ENCODE assay signal across 8 cellular contexts in the genomic region with DNA sequence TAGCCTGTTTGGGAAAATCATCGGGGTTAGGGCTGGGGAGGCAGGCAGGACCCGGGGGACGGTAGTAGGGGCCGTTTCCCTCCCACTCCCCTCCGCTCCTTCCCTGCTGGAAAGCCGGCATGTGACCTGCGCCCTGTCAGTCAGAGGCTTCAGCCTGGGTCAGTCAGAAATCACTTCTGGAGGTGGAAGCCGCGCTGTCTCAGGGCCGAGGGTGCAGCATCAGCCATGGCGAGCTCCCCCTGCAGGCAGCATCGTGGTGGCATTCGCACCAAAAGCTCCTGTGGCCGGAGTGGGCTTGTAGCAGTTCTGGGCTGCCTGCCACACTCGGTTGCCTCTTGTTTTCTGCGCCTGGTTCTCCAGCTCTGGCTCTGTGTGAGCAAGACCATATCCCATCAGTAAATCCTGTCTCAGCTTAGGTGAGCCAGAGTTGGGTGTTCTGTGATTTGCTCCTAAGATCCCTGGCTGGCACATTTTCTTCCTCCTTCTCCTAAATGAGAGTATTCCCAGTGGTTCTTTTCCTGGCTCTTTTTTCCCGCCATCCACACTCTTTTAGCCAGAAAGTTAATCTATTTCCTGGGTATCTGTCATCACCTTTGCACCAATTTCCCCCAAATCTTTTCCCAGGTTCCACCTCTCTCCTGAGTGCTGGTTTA. TPM values are rescaled to one million over a fixed set of nuclear protein-coding genes. Genes with fewer than 3 reads are reported as not detected.
A peak's percentile ranks its signal among the peaks of the same experiment; 100 is the strongest.
DNase-seq lines count a peak whose midpoint lies in the region; ATAC-seq, FAIRE-seq and TF ChIP-seq lines count a peak whose summit lies in the region.

No MANE protein-coding gene starts in this region.

- intact Hi-C loops in K562 (cut with micrococcal nuclease) = no loop called here

- TF ChIP-seq EP300 in K562 (IDR thresholded peaks at IDR 0.05; ENCODE audit: low read length) = no peak

- TF ChIP-seq CTCF in HL-60 (IDR thresholded peaks at IDR 0.05; ENCODE audit: insufficient read depth, low read length) (peak; percentile 87), K562 (IDR thresholded peaks at IDR 0.05 in 2 of 3, conservative IDR thresholded peaks at IDR 0.05 in 1 of 3; ENCODE audit: insufficient read depth in 2 of 3, low read depth in 1 of 3, low read length in 3 of 3) (peak; percentile 77 to 86 (median 77))

- H3K9ac ChIP-seq in K562 (ENCODE audit: insufficient read depth in 1 of 2, low read depth in 2 of 2, low read length in 2 of 2) = no peak overlapping the region

- no peaks in the 10 kb centered on the region for H4K20me1 ChIP-seq in K562 (replicated peaks; ENCODE audit: control insufficient read depth, insufficient read depth, low read length)

- peak overlapping the region; percentile 29; the same call in 1 of the 2 replicates for H2AFZ ChIP-seq in K562 (ENCODE audit: low read depth, low read length)

- BruUV-seq in K562 (replicated peaks; lab: Mats Ljungman, UMichigan) = no TSS peak

- H3K9me1 ChIP-seq in K562 (ENCODE audit: control insufficient read depth, insufficient read depth, low read length) = no peaks in the 10 kb centered on the region

- in situ Hi-C loops in K562 (cut with MboI) = no loop called here

- DNase-seq in DMS53 treated with DMSO at 0.1 percent for 48 hours (lab: John Stamatoyannopoulos, UW; ENCODE audit: unreplicated experiment) = peak; percentile 85
- peak in 1 of 2 experiments; percentile 82 for DNase-seq in HL-60 (ENCODE audit: low read depth in 1 of 2, low spot score in 1 of 2)
- DNase-seq in T-helper 22 cell (ENCODE audit: low read depth) = peak; percentile 30
- peak; percentile 48 to 73 (median 56) for DNase-seq in K562 (ENCODE audit: extremely low read depth in 1 of 4, low spot score in 3 of 4)
- peak; percentile 95 for DNase-seq in islet precursor cell
- peak; percentile 81 for DNase-seq in stimulated activated CD4-positive, alpha-beta T cell treated with anti-CD3 and anti-CD28 coated beads, Interleukin-4, amount 100 ng/mL, for 24 hours
- DNase-seq in NCI-H524 (lab: John Stamatoyannopoulos, UW) = no peak

- no peaks in the 10 kb centered on the region for H3K27me3 ChIP-seq in HL-60 (ENCODE audit: insufficient read depth, poor library complexity, severe bottlenecking)
- peaks cover 0 to 3% of the 10 kb centered on the region in 2 experiments; a peak in 3 of 5 replicates for H3K27me3 ChIP-seq in K562 (ENCODE audit: control insufficient read depth in 2 of 2, insufficient read depth in 2 of 2, low read length in 2 of 2)

- H3K4me3 ChIP-seq in HL-60 (replicated peaks; ENCODE audit: insufficient read depth, low read length) = no peak overlapping the region
- no peak overlapping the region for H3K4me3 ChIP-seq in K562

- CTCF ChIA-PET in K562 (lab: Yijun Ruan, JAX; ENCODE audit: low intra/inter-chr PET ratio) = no interaction called here

- H3K4me2 ChIP-seq in K562 (ENCODE audit: insufficient read depth, low read length) = no peak overlapping the region

- H3K27ac ChIP-seq in HL-60 (replicated peaks) = no peak overlapping the region
- H3K27ac ChIP-seq in K562 (ENCODE audit: extremely low read depth, low read depth, low read length) = no peak overlapping the region

- POLR2A ChIA-PET in K562 (lab: Yijun Ruan, JAX) = interaction anchor here (0.6 kb wide), 1 partner anchor 1303 kb away, joined by 3 read pairs; no protein-coding TSS in a partner anchor

- WGBS in K562 (ENCODE audit: insufficient coverage, low coverage, missing lambda C conversion rate) = 1% methylated on average over 17 of the region's 17 CpGs

- no peaks in the 10 kb centered on the region for H3K9me3 ChIP-seq in K562 (replicated peaks; ENCODE audit: control insufficient read depth, insufficient read depth, low read depth, low read length)

- H3K79me2 ChIP-seq in K562 (ENCODE audit: control insufficient read depth, insufficient read depth, low read length) = no peaks in the 10 kb centered on the region

- TF ChIP-seq RAD21 in K562 (CRISPR knock-in tag; conservative IDR thresholded peaks at IDR 0.05 in 1 of 2, IDR thresholded peaks at IDR 0.05 in 1 of 2) = peak in 1 of 2 experiments; percentile 60; a peak in 2 of 4 replicates

- peak; percentile 94 for ATAC-seq in GM21390 (IDR thresholded peaks at IDR 0.05; ENCODE audit: unreplicated experiment)
- ATAC-seq in K562 = peak; percentile 99

- no peaks in the 10 kb centered on the region for H3K36me3 ChIP-seq in K562 (ENCODE audit: control insufficient read depth, insufficient read depth, low read length)

- TF ChIP-seq POLR2A in K562 (conservative IDR thresholded peaks at IDR 0.05) = no peak

- FAIRE-seq in K562 (lab: Jason Lieb, UNC) = peak; percentile 71

- H3K4me1 ChIP-seq in K562 (replicated peaks in 1 of 2; ENCODE audit: control insufficient read depth in 2 of 2, insufficient read depth in 2 of 2, low read length in 2 of 2) = peaks cover 0 to 4% of the 10 kb centered on the region in 2 experiments; a peak in 1 of 5 replicates

TF ChIP-seq in K562, 482 proteins besides CTCF, POLR2A, EP300 and RAD21:
- TF ChIP-seq, protein P1, sequence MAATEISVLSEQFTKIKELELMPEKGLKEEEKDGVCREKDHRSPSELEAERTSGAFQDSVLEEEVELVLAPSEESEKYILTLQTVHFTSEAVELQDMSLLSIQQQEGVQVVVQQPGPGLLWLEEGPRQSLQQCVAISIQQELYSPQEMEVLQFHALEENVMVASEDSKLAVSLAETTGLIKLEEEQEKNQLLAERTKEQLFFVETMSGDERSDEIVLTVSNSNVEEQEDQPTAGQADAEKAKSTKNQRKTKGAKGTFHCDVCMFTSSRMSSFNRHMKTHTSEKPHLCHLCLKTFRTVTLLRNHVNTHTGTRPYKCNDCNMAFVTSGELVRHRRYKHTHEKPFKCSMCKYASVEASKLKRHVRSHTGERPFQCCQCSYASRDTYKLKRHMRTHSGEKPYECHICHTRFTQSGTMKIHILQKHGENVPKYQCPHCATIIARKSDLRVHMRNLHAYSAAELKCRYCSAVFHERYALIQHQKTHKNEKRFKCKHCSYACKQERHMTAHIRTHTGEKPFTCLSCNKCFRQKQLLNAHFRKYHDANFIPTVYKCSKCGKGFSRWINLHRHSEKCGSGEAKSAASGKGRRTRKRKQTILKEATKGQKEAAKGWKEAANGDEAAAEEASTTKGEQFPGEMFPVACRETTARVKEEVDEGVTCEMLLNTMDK (IDR thresholded peaks at IDR 0.05; ENCODE audit: borderline replicate concordance, insufficient read depth, low read depth, low read length, poor library complexity, severe bottlenecking) = peak; percentile 17
- no peak for TF ChIP-seq FOXA3 (CRISPR knock-in tag; conservative IDR thresholded peaks at IDR 0.05 in 1 of 2, IDR thresholded peaks at IDR 0.05 in 1 of 2)
- 0 out of 2 replicates have a peak, but pooled peaks have one; percentile 41 for TF ChIP-seq RB1 (IDR thresholded peaks at IDR 0.05; ENCODE audit: low read depth)
- no peak for TF ChIP-seq SRSF1 (IDR thresholded peaks at IDR 0.05; ENCODE audit: low read depth, low read length)
- peak in 1 of 2 experiments; percentile 63; a peak in 2 of 4 replicates for TF ChIP-seq RCOR1 (IDR thresholded peaks at IDR 0.05; ENCODE audit: borderline replicate concordance in 1 of 2, low read depth in 2 of 2, low read length in 2 of 2)
- TF ChIP-seq, protein P2, sequence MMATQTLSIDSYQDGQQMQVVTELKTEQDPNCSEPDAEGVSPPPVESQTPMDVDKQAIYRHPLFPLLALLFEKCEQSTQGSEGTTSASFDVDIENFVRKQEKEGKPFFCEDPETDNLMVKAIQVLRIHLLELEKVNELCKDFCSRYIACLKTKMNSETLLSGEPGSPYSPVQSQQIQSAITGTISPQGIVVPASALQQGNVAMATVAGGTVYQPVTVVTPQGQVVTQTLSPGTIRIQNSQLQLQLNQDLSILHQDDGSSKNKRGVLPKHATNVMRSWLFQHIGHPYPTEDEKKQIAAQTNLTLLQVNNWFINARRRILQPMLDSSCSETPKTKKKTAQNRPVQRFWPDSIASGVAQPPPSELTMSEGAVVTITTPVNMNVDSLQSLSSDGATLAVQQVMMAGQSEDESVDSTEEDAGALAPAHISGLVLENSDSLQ (IDR thresholded peaks at IDR 0.05) = peak; percentile 69
- TF ChIP-seq TEAD1 (CRISPR knock-in tag; IDR thresholded peaks at IDR 0.05) = no peak
- peak; percentile 64; the same call in 1 of the 2 replicates for TF ChIP-seq CREM (IDR thresholded peaks at IDR 0.05; ENCODE audit: low read depth)
- TF ChIP-seq JUND (IDR thresholded peaks at IDR 0.05; ENCODE audit: borderline replicate concordance, low read depth, low read length) = 0 out of 2 replicates have a peak, but pooled peaks have one; percentile 12
- TF ChIP-seq JUND (tag; IDR thresholded peaks at IDR 0.05; ENCODE audit: borderline replicate concordance, low read depth, low read length) = no peak
- peak; percentile 53 for TF ChIP-seq SMC3 (conservative IDR thresholded peaks at IDR 0.05; ENCODE audit: insufficient read depth, low read depth, low read length)
- peak in 2 of 3 experiments; percentile 24 to 36 for TF ChIP-seq YY1 (IDR thresholded peaks at IDR 0.05; ENCODE audit: borderline replicate concordance in 1 of 3, control insufficient read depth in 1 of 3, extremely low read depth in 1 of 3, insufficient read depth in 3 of 3, insufficient read length in 1 of 3, insufficient replicate concordance in 2 of 3, low read depth in 1 of 3, low read length in 2 of 3)
TF ChIP-seq in K562: peak in this region for 8.

RNA-seq across cellular contexts. Expression of a gene that starts 17.3 kb away (rescaled TPM):
- total RNA-seq in K562 (2011; cell fraction: chromatin; rRNA removed; ENCODE audit: low replicate concordance) = not detected in 2 replicates
- total RNA-seq in K562 (2011; cell fraction: nucleolus; rRNA removed) = not detected in 2 replicates
- total RNA-seq in K562 (2011; cell fraction: nucleoplasm; rRNA removed) = 0.29 TPM in 1 of 2 replicates, not detected in the other
- total RNA-seq in K562 (2014; rRNA removed) (not detected in 2 replicates), K562 (2014; rRNA removed; fragmentation: Illumina TruSeq; extraction: Trizol) (not detected in 2 replicates), K562 (2015; rRNA removed; fragmentation: Illumina TruSeq; extraction: Trizol) (not detected in 2 replicates), K562 (2021) (0.09 and 0.16 TPM in 2 replicates)
- polyA plus RNA-seq in K562 (2011; rRNA removed) (0.06 TPM in 1 of 2 replicates, not detected in the other), K562 (2014; fragmentation: Illumina TruSeq; extraction: Trizol) (not detected in 2 replicates), K562 (2014; fragmentation: Nextera tagmentation; extraction: Ambion mirVana) (under 1 TPM in 1 of 2 experiments, not detected in 1; 0.01 TPM), K562 (2014; rRNA removed) (not detected in 2 replicates)
- polyA plus RNA-seq in K562 (2011; cell fraction: cytosol; rRNA removed) = not detected in 2 replicates
- polyA plus RNA-seq in K562 (2011; cell fraction: nucleus; rRNA removed) = not detected in 2 replicates
- 0.01 and 0.03 TPM in 2 replicates for polyA plus RNA-seq in K562 (2012)
- polyA minus RNA-seq in K562 (2011; rRNA and poly(A)+ RNA removed) = not detected in 2 replicates
- polyA minus RNA-seq in K562 (2011; cell fraction: cytosol; rRNA and poly(A)+ RNA removed) = not detected in 2 replicates
- polyA minus RNA-seq in K562 (2011; cell fraction: nucleus; rRNA and poly(A)+ RNA removed) = not detected in 2 replicates

Comparison
In these comparisons a context has a peak if more than half of its experiments do, and no peak if none do; other contexts are left out.
1. DNase-seq: peak in DMS53 treated with DMSO at 0.1 percent for 48 hours (single experiment), T-helper 22 cell (single experiment), K562 (4 of 4), islet precursor cell (single experiment) and stimulated activated CD4-positive, alpha-beta T cell treated with anti-CD3 and anti-CD28 coated beads, Interleukin-4, amount 100 ng/mL, for 24 hours (single experiment); none in NCI-H524 (0 of 2).